In genomic region chr20:41748051-41748450, GRCh38 we compare ENCODE assay signal across 2 cellular contexts.
TF ChIP-seq lines count a peak whose summit lies in the region.

No MANE protein-coding gene starts in this region.

TF ChIP-seq in K562, 482 proteins besides CTCF, POLR2A, EP300 and RAD21 (continued from another document):
- TF ChIP-seq ZNF175 (CRISPR knock-in tag; IDR thresholded peaks at IDR 0.05; ENCODE audit: low read depth) (no peak), SIX5 (IDR thresholded peaks at IDR 0.05; ENCODE audit: borderline replicate concordance in 1 of 2, insufficient read depth in 1 of 2, low read depth in 1 of 2, low read length in 2 of 2) (no peak), SNIP1 (IDR thresholded peaks at IDR 0.05; ENCODE audit: low read depth) (no peak), ZNF444 (CRISPR knock-in tag; IDR thresholded peaks at IDR 0.05) (no peak), BRCA1 (IDR thresholded peaks at IDR 0.05) (no peak), BRCA1 (CRISPR knock-in tag; IDR thresholded peaks at IDR 0.05) (no peak), BMI1 (IDR thresholded peaks at IDR 0.05; ENCODE audit: low read length) (no peak), E2F6 (IDR thresholded peaks at IDR 0.05; ENCODE audit: borderline replicate concordance in 1 of 2, extremely low read depth in 1 of 2, insufficient read depth in 1 of 2, insufficient read length in 1 of 2, low read depth in 1 of 2, low read length in 1 of 2, poor library complexity in 1 of 2, severe bottlenecking in 1 of 2) (no peak), RBM17 (IDR thresholded peaks at IDR 0.05; ENCODE audit: borderline replicate concordance, low read depth, low read length) (no peak), TCF3 (CRISPR knock-in tag; IDR thresholded peaks at IDR 0.05) (no peak), ZC3H11A (IDR thresholded peaks at IDR 0.05; ENCODE audit: low read depth, low read length) (no peak), HNRNPUL1 (IDR thresholded peaks at IDR 0.05; ENCODE audit: low read length) (no peak), RFX7 (CRISPR knock-in tag; IDR thresholded peaks at IDR 0.05) (no peak), MYBL2 (IDR thresholded peaks at IDR 0.05; ENCODE audit: low read depth) (no peak), MYBL2 (CRISPR knock-in tag; IDR thresholded peaks at IDR 0.05; ENCODE audit: borderline replicate concordance) (no peak), RBM39 (optimal IDR thresholded peaks at IDR 0.05; ENCODE audit: low read depth, low read length) (no peak), PML (IDR thresholded peaks at IDR 0.05; ENCODE audit: low read length) (no peak), ELF2 (CRISPR knock-in tag; IDR thresholded peaks at IDR 0.05) (no peak), HNRNPL (IDR thresholded peaks at IDR 0.05; ENCODE audit: low read depth, low read length) (no peak)

TF ChIP-seq in HepG2, 621 proteins besides CTCF, POLR2A, EP300 and RAD21 (continued from another document):
- TF ChIP-seq HNF1A (IDR thresholded peaks at IDR 0.05; ENCODE audit: low read depth) (no peak), HNF1A (CRISPR knock-in tag; IDR thresholded peaks at IDR 0.05; ENCODE audit: borderline replicate concordance) (0 out of 2 replicates have a peak, but pooled peaks have one; percentile 28), ZNF34 (CRISPR knock-in tag; IDR thresholded peaks at IDR 0.05; ENCODE audit: borderline replicate concordance) (no peak), THAP8 (CRISPR knock-in tag; IDR thresholded peaks at IDR 0.05; ENCODE audit: borderline replicate concordance) (no peak)
